Comparison of ENCODE assay signal across 8 cellular contexts in the genomic region with DNA sequence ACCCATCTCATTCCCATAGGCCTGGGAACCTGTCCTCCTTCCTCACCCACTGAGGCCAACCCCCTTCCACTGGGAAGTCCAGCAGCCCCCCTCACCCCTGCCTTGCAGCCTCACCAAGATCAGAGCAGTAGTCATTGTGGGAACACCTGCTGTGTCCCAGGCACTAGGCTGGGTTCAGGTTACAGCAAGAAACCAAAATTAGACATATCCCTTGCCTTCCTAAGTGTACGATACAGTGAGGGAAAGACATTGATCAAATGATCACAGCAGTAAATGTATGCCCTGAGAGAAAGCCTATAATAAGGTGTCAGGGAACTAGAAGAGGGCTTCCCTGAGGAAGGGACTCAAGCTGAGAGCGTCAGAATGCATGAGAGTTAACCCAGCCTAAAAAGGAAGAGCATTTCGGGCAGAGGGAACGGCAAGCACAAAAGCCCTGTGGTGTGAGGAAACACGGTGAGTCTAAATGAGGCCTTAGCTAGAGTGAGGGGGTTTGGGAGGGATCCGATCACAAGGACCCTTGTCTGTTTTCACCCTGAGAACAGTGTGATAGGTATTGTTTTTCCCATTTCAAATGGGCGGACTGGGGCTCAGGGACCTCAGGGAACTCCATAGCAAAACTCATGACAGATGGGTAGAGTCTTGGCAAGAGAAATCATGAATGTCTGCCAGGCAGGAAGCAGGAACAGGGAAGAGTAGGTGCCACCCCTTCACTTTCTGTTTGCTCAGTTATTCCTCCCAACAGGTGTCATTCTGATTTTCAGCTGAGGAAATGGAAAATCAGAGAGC. TPM values are rescaled to one million over a fixed set of nuclear protein-coding genes. Genes with fewer than 3 reads are reported as not detected.
DNase-seq lines count a peak whose midpoint lies in the region; TF ChIP-seq lines count a peak whose summit lies in the region.

No MANE protein-coding gene starts in this region.

- H3K9me3 ChIP-seq in breast epithelium (no peaks in the 10 kb centered on the region), neutrophil (no peaks in the 10 kb centered on the region)

- H3K36me3 ChIP-seq in breast epithelium, result no peaks in the 10 kb centered on the region
- peaks cover 12% of the 10 kb centered on the region for H3K36me3 ChIP-seq in neutrophil

- TF ChIP-seq POLR2A in breast epithelium (IDR thresholded peaks at IDR 0.05), result no peak

- H3K27me3 ChIP-seq in breast epithelium (no peaks in the 10 kb centered on the region), neutrophil (no peaks in the 10 kb centered on the region)

- H3K4me1 ChIP-seq in breast epithelium, result peaks cover 0 to 18% of the 10 kb centered on the region in 2 donors
- peaks cover 98 to 100% of the 10 kb centered on the region in 2 experiments for H3K4me1 ChIP-seq in neutrophil (ENCODE audit: control insufficient read depth in 1 of 2, insufficient read depth in 1 of 2, low read depth in 1 of 2, low read length in 1 of 2)

- TF ChIP-seq CTCF in breast epithelium (IDR thresholded peaks at IDR 0.05) (no peak), neutrophil (IDR thresholded peaks at IDR 0.05) (no peak)

- H3K27ac ChIP-seq in breast epithelium (peak overlapping the region; percentile 82 to 86), neutrophil (peak overlapping the region; percentile 96)

- peak; percentile 88 for DNase-seq in DMS 273 (lab: John Stamatoyannopoulos, UW; ENCODE audit: unreplicated experiment)
- peak; percentile 76 for DNase-seq in NCI-H1694 treated with DMSO at 0.1 percent for 48 hours (lab: John Stamatoyannopoulos, UW)
- peak in 1 of 2 donors; percentile 61 for DNase-seq in breast epithelium (ENCODE audit: low spot score in 2 of 2)
- no peak for DNase-seq in GOT3 (lab: John Stamatoyannopoulos, UW)
- DNase-seq in NCI-H748 treated with DMSO at 0.1 percent for 48 hours (lab: John Stamatoyannopoulos, UW), result no peak
- DNase-seq in AG08396 (ENCODE audit: low spot score), result no peak
- DNase-seq in germinal center (ENCODE audit: low spot score), result no peak

- intact Hi-C loops in breast epithelium (cut with DNase I; ENCODE audit: low total_unique reads), result no loop called here

- H3K4me3 ChIP-seq in breast epithelium (no peak overlapping the region), neutrophil (ENCODE audit: low read depth in 1 of 2, low read length in 1 of 2) (peak overlapping the region; percentile 18 to 48)

RNA-seq across cellular contexts. Expression of a gene that starts 17.2 kb away (rescaled TPM):
- under 1 TPM in 2 of 3 donors, not detected in 1; under 0.01 to 0.29 TPM for total RNA-seq in breast epithelium

RNA-seq across cellular contexts. Expression of a gene that starts 36.6 kb away (rescaled TPM):
- total RNA-seq in breast epithelium, result 10 to 100 TPM; 33.4 to 58.7 (median 34.7) TPM

Comparison
In these comparisons a context has a peak if more than half of its experiments do, and no peak if none do; other contexts are left out.
1. DNase-seq: peak in DMS 273 (single experiment) and NCI-H1694 treated with DMSO at 0.1 percent for 48 hours (single experiment); none in GOT3 (single experiment), NCI-H748 treated with DMSO at 0.1 percent for 48 hours (single experiment), AG08396 (single experiment) and germinal center (single experiment).
2. H3K4me3 ChIP-seq: peak in neutrophil (2 of 2); none in breast epithelium (0 of 3).